13 cellular contexts compared by ENCODE assay signal in genomic region chr10:121437596-121437995, GRCh38.
A peak's percentile ranks its signal among the peaks of the same experiment; 100 is the strongest.
DNase-seq lines count a peak whose midpoint lies in the region; ATAC-seq and TF ChIP-seq lines count a peak whose summit lies in the region.
"Had no signal": no experiment of that assay in that cellular context is flagged by ENCODE, and none has a peak within 500 bp of the region (broad histone marks: within the 10 kb centered on the region; RNA-seq: fewer than 3 reads in every experiment).

No MANE protein-coding gene starts in this region.

- no peak for ATAC-seq in HG02610 (IDR thresholded peaks at IDR 0.05; ENCODE audit: unreplicated experiment)
- ATAC-seq in T-helper 17 cell = no peak

- no peak for TF ChIP-seq POLR2A in thyroid gland (IDR thresholded peaks at IDR 0.05)

- H3K27me3 Mint-ChIP-seq in mesothelial cell of epicardium (ENCODE audit: low read depth) (no peaks in the 10 kb centered on the region), T-helper 17 cell (peaks cover 14% of the 10 kb centered on the region)

- no peaks in the 10 kb centered on the region for H3K36me3 Mint-ChIP-seq in mesothelial cell of epicardium
- no peaks in the 10 kb centered on the region for H3K36me3 Mint-ChIP-seq in T-helper 17 cell (ENCODE audit: low read depth)

- H3K27ac ChIP-seq in dorsolateral prefrontal cortex (peak overlapping the region in 58 of 59 donors; percentile 45 to 94 (median 83)), thyroid gland (peak overlapping the region; percentile 27 to 52 (median 50))

- peak overlapping the region; percentile 80 for H3K27ac Mint-ChIP-seq in mesothelial cell of epicardium
- no peak overlapping the region for H3K27ac Mint-ChIP-seq in T-helper 17 cell
- H3K27ac Mint-ChIP-seq: stimulated activated naive CD8-positive, alpha-beta T cell treated with anti-CD3 and anti-CD28 coated beads, Interleukin-15, Interleukin-2, amounts not matched to agents 100 ng/mL and 50 ng/mL, for 24 hours had no signal

- H3K4me3 ChIP-seq in dorsolateral prefrontal cortex (no peak overlapping the region), thyroid gland (replicated peaks in 1 of 3) (no peak overlapping the region)
- H3K4me3 ChIP-seq: pancreas had no signal

- peak; percentile 40 to 70 for DNase-seq in NCI-H524 (lab: John Stamatoyannopoulos, UW)
- peak in 9 of 10 donors; percentile 8 to 64 (median 57) for DNase-seq in dorsolateral prefrontal cortex
- DNase-seq in mesothelial cell of epicardium (ENCODE audit: low spot score in 2 of 2, unreplicated experiment in 2 of 2) = no peak
- DNase-seq in thyroid gland = peak; percentile 95 to 97
- DNase-seq in activated CD8-positive, alpha-beta memory T cell treated with anti-CD3 and anti-CD28 coated beads, Interleukin-2, amount 50 U/mL, for 48 hours = no peak
- DNase-seq in T-helper 17 cell = no peak
- DNase-seq: activated CD4-positive, alpha-beta T cell treated with anti-CD3 and anti-CD28 coated beads, Interleukin-2, amount 50 U/mL, for 1 hour; activated gamma-delta T cell treated with Interleukin-2 at 50 U/mL for 16 hours; NCI-H1417 treated with DMSO at 0.1 percent for 48 hours; pancreas; stimulated activated CD4-positive, alpha-beta T cell treated with anti-CD3 and anti-CD28 coated beads, Interleukin-4, amount 100 ng/mL, for 4 hours had no signal

- no peaks in the 10 kb centered on the region for H3K9me3 Mint-ChIP-seq in mesothelial cell of epicardium
- H3K9me3 Mint-ChIP-seq: stimulated activated naive CD8-positive, alpha-beta T cell treated with anti-CD3 and anti-CD28 coated beads, Interleukin-15, Interleukin-2, amounts not matched to agents 100 ng/mL and 50 ng/mL, for 24 hours had no signal

- no peaks in the 10 kb centered on the region for H3K9me3 ChIP-seq in thyroid gland
- no peaks in the 10 kb centered on the region for H3K9me3 ChIP-seq in T-helper 17 cell (ENCODE audit: control insufficient read depth, low read length, poor library complexity, severe bottlenecking)
- H3K9me3 ChIP-seq: pancreas had no signal

- H3K4me3 Mint-ChIP-seq in mesothelial cell of epicardium = no peak overlapping the region
- no peak overlapping the region for H3K4me3 Mint-ChIP-seq in T-helper 17 cell
- H3K4me3 Mint-ChIP-seq: stimulated activated naive CD8-positive, alpha-beta T cell treated with anti-CD3 and anti-CD28 coated beads, Interleukin-15, Interleukin-2, amounts not matched to agents 100 ng/mL and 50 ng/mL, for 24 hours had no signal

- 11 to 15% methylated on average over 4 of the region's 4 CpGs for WGBS in thyroid gland, 2 donors

- no peaks in the 10 kb centered on the region for H3K27me3 ChIP-seq in dorsolateral prefrontal cortex
- no peaks in the 10 kb centered on the region for H3K27me3 ChIP-seq in thyroid gland
- H3K27me3 ChIP-seq: pancreas had no signal

- H3K4me1 ChIP-seq in thyroid gland = peaks cover 13 to 24% of the 10 kb centered on the region in 2 donors

- intact Hi-C loops in dorsolateral prefrontal cortex (cut with DNase I) (loop anchor here (2.0 to 10.0 kb wide), 7 partner anchors 85 to 253 kb away; partner anchors contain the start of gene FGFR2 (in 1 of the 2)), thyroid gland (cut with DNase I) (no loop called here)

- peak in 4 of 56 donors; percentile 9 to 29 (median 22) for TF ChIP-seq CTCF in dorsolateral prefrontal cortex (IDR thresholded peaks at IDR 0.05 in 54 of 56, conservative IDR thresholded peaks at IDR 0.05 in 2 of 56; ENCODE audit: low read depth in 1 of 56, partially characterized antibody in 56 of 56)
- TF ChIP-seq CTCF in mesothelial cell of epicardium (IDR thresholded peaks at IDR 0.05; ENCODE audit: unreplicated experiment) = no peak
- peak in 3 of 6 experiments; percentile 27 to 49 (median 33) for TF ChIP-seq CTCF in thyroid gland (IDR thresholded peaks at IDR 0.05)

- no peaks in the 10 kb centered on the region for H3K36me3 ChIP-seq in thyroid gland
- H3K36me3 ChIP-seq: pancreas had no signal

- H3K4me1 Mint-ChIP-seq in mesothelial cell of epicardium = peaks cover 33% of the 10 kb centered on the region
- no peaks in the 10 kb centered on the region for H3K4me1 Mint-ChIP-seq in T-helper 17 cell

Comparison
In these comparisons a context has a peak if more than half of its experiments do, and no peak if none do; other contexts are left out.
1. DNase-seq: peak in NCI-H524 (2 of 2), dorsolateral prefrontal cortex (9 of 10) and thyroid gland (2 of 2); none in mesothelial cell of epicardium (0 of 2), activated CD8-positive, alpha-beta memory T cell treated with anti-CD3 and anti-CD28 coated beads, Interleukin-2, amount 50 U/mL, for 48 hours (single experiment) and T-helper 17 cell (0 of 3).